14 cellular contexts compared by ENCODE assay signal in the genomic region with DNA sequence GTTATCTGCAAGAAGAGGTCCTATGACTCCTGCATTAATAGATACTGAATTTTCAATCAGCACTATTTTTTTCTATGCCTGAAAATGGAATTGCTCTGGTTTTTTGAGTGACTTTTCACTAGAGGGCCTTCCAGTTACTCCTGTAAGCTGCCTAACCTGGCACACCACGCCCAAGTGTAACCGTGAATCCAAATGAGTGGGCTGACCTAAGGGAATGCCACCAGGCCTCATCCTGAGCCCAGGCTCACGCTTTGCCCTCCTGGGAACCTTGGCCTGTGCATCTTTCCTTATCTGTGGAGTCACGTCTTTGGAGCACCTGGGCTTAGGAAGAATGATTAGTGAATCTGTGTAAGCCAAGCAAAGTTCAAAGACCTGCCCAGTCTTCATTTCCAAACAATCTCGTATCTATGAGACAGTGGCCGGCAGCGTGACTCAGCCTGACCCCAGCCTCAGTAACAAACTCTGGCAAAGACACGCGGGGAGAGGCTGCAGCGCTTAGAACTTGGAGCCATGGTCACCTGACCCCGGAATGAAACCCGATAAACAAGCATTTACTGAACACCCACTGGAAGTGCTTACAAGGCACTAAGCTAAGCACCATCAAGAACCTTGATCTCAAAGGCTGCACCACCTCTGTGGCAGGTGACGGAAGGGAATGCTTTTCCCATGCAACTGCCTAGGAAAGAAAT. TPM values are rescaled to one million over a fixed set of nuclear protein-coding genes. Genes with fewer than 3 reads are reported as not detected.
DNase-seq lines count a peak whose midpoint lies in the region; ATAC-seq, FAIRE-seq and TF ChIP-seq lines count a peak whose summit lies in the region.
"Not testable (repeated sequence)": the region's sequence is repeated elsewhere in the genome, so short reads cannot be mapped to it uniquely, and the experiment has no call there.
"Had no signal": no experiment of that assay in that cellular context is flagged by ENCODE, and none has a peak within 500 bp of the region (broad histone marks: within the 10 kb centered on the region; RNA-seq: fewer than 3 reads in every experiment).

No MANE protein-coding gene starts in this region.

- not testable (repeated sequence) for H3K9ac ChIP-seq in K562 (ENCODE audit: insufficient read depth in 1 of 2, low read depth in 2 of 2, low read length in 2 of 2); endothelial cell of umbilical vein (replicated peaks; ENCODE audit: extremely low read depth, insufficient read depth, low read length); kidney (ENCODE audit: low read length in 2 of 2); HepG2 (ENCODE audit: insufficient read depth, low read depth, low read length); parathyroid adenoma

- intact Hi-C loops in K562 (cut with micrococcal nuclease); HepG2 (cut with micrococcal nuclease; ENCODE audit: unreplicated experiment): not testable (repeated sequence)
- intact Hi-C loops in endothelial cell of umbilical vein (cut with micrococcal nuclease) (loop anchor here (1.0 kb wide), 1 partner anchor 76 kb away; no protein-coding TSS in a partner anchor), kidney (cut with DNase I) (loop anchor here (10.0 kb wide), 1 partner anchor 69 kb away; no protein-coding TSS in a partner anchor)

- 3% methylated on average over 7 of the region's 13 CpGs for WGBS in K562 (ENCODE audit: insufficient coverage, low coverage, missing lambda C conversion rate)
- 0% methylated on average over 7 of the region's 13 CpGs for WGBS in HepG2 (ENCODE audit: low lambda C conversion rate)

- not testable (repeated sequence) for ATAC-seq in K562
- ATAC-seq in HepG2: peak; percentile 80

- not testable (repeated sequence) for H3K9me3 ChIP-seq in K562 (replicated peaks; ENCODE audit: control insufficient read depth, insufficient read depth, low read depth, low read length); endothelial cell of umbilical vein (replicated peaks; ENCODE audit: control insufficient read depth, insufficient read depth, low read length); kidney (ENCODE audit: control insufficient read depth in 1 of 2, low read length in 2 of 2); HepG2 (ENCODE audit: low read length); parathyroid adenoma (ENCODE audit: control insufficient read depth, low read length)

- not testable (repeated sequence) for H3K4me3 ChIP-seq in K562; endothelial cell of umbilical vein (replicated peaks in 1 of 3; ENCODE audit: insufficient read depth in 1 of 3, low read depth in 1 of 3, low read length in 3 of 3); kidney (ENCODE audit: low read length in 2 of 2); parathyroid adenoma (ENCODE audit: low read depth, low read length)
- peak overlapping the region in 1 of 3 experiments; percentile 16; a peak in 1 of 6 replicates for H3K4me3 ChIP-seq in HepG2 (replicated peaks in 1 of 3; ENCODE audit: insufficient read depth in 1 of 3, low read depth in 2 of 3, low read length in 3 of 3)

- DNase-seq in GM12892 (ENCODE audit: insufficient read length); K562 (ENCODE audit: extremely low read depth in 1 of 4, low spot score in 3 of 4); endothelial cell of umbilical vein (ENCODE audit: low read depth, low spot score); HepG2 (ENCODE audit: low spot score): not testable (repeated sequence)
- DNase-seq in kidney: peak; percentile 10

- CTCF ChIA-PET in K562 (lab: Yijun Ruan, JAX; ENCODE audit: low intra/inter-chr PET ratio) (interaction anchor here (0.7 kb wide), 1 partner anchor 134 kb away, joined by 3 read pairs; no protein-coding TSS in a partner anchor), endothelial cell of umbilical vein (lab: Charles Lee) (interaction anchor here (0.9 to 2.3 kb wide), 5 partner anchors 10 to 108 kb away, joined by 3 to 41 read pairs (median 19); no protein-coding TSS in a partner anchor)
- CTCF ChIA-PET in HepG2 (lab: Yijun Ruan, JAX; ENCODE audit: low intra/inter-chr PET ratio, low total read pairs): not testable (repeated sequence)

- H3K27ac ChIP-seq in K562 (ENCODE audit: extremely low read depth, low read depth, low read length); endothelial cell of umbilical vein (ENCODE audit: insufficient read depth, low read depth, low read length); kidney (ENCODE audit: low read depth in 2 of 2, low read length in 2 of 2); parathyroid adenoma: not testable (repeated sequence)
- H3K27ac ChIP-seq in HepG2 (ENCODE audit: extremely low read length, insufficient read depth, low read length): peak overlapping the region; percentile 46

- POLR2A ChIA-PET in K562 (lab: Yijun Ruan, JAX): interaction anchor here (1.1 kb wide), 1 partner anchor 135 kb away, joined by 4 read pairs; no protein-coding TSS in a partner anchor
- POLR2A ChIA-PET in endothelial cell of umbilical vein (lab: Charles Lee); HepG2 (lab: Yijun Ruan, JAX): not testable (repeated sequence)

- H3K4me2 ChIP-seq in K562 (ENCODE audit: insufficient read depth, low read length); endothelial cell of umbilical vein (ENCODE audit: insufficient read depth, low read length); parathyroid adenoma (ENCODE audit: low read length): not testable (repeated sequence)
- peak overlapping the region; percentile 67 for H3K4me2 ChIP-seq in HepG2 (ENCODE audit: low read depth, low read length)

- H3K27me3 ChIP-seq in K562 (ENCODE audit: control insufficient read depth in 2 of 2, insufficient read depth in 2 of 2, low read length in 2 of 2): peaks cover 7 to 13% of the 10 kb centered on the region in 2 experiments; a peak in 4 of 5 replicates
- not testable (repeated sequence) for H3K27me3 ChIP-seq in endothelial cell of umbilical vein (ENCODE audit: control insufficient read depth in 2 of 2, insufficient read depth in 2 of 2, low read length in 2 of 2); HepG2 (ENCODE audit: control insufficient read depth in 1 of 2, insufficient read depth in 2 of 2, low read length in 2 of 2); parathyroid adenoma (ENCODE audit: control insufficient read depth, insufficient read depth, low read length)

- H2AFZ ChIP-seq in K562 (ENCODE audit: low read depth, low read length); endothelial cell of umbilical vein (ENCODE audit: low read depth, low read length); HepG2 (ENCODE audit: low read length): not testable (repeated sequence)
- H2AFZ ChIP-seq in parathyroid adenoma: peak overlapping the region; percentile 56

- not testable (repeated sequence) for H3K36me3 ChIP-seq in K562 (ENCODE audit: control insufficient read depth, insufficient read depth, low read length); endothelial cell of umbilical vein (ENCODE audit: control insufficient read depth in 2 of 2, extremely low read depth in 1 of 2, insufficient read depth in 2 of 2, low read length in 2 of 2); kidney (ENCODE audit: control insufficient read depth in 1 of 2, insufficient read depth in 2 of 2, low read length in 2 of 2); HepG2 (replicated peaks in 1 of 2; ENCODE audit: control insufficient read depth in 1 of 2, insufficient read depth in 2 of 2, low read length in 2 of 2); parathyroid adenoma (ENCODE audit: control insufficient read depth, insufficient read depth, low read length)

- not testable (repeated sequence) for H3K9me1 ChIP-seq in K562 (ENCODE audit: control insufficient read depth, insufficient read depth, low read length); endothelial cell of umbilical vein (replicated peaks; ENCODE audit: control insufficient read depth, extremely low read depth, insufficient read depth, low read length)

- not testable (repeated sequence) for BruUV-seq in K562 (replicated peaks; lab: Mats Ljungman, UMichigan); endothelial cell of umbilical vein (replicated peaks; lab: Mats Ljungman, UMichigan); HepG2 (replicated peaks; lab: Mats Ljungman, UMichigan)

- not testable (repeated sequence) for TF ChIP-seq CTCF in K562 (IDR thresholded peaks at IDR 0.05 in 2 of 3, conservative IDR thresholded peaks at IDR 0.05 in 1 of 3; ENCODE audit: insufficient read depth in 2 of 3, low read depth in 1 of 3, low read length in 3 of 3); endothelial cell of umbilical vein (IDR thresholded peaks at IDR 0.05; ENCODE audit: extremely low read depth in 1 of 2, insufficient read depth in 1 of 2, low read depth in 1 of 2, low read length in 2 of 2); kidney (IDR thresholded peaks at IDR 0.05; ENCODE audit: borderline replicate concordance, extremely low read depth, insufficient read depth); HepG2 (CRISPR knock-in tag; IDR thresholded peaks at IDR 0.05); parathyroid adenoma (IDR thresholded peaks at IDR 0.05)

- H4K20me1 ChIP-seq in K562 (replicated peaks; ENCODE audit: control insufficient read depth, insufficient read depth, low read length); endothelial cell of umbilical vein (replicated peaks; ENCODE audit: control insufficient read depth, extremely low read depth, insufficient read depth, low read length); HepG2 (ENCODE audit: insufficient read depth, low read length): not testable (repeated sequence)

- H3K79me2 ChIP-seq in K562 (ENCODE audit: control insufficient read depth, insufficient read depth, low read length); endothelial cell of umbilical vein (ENCODE audit: control insufficient read depth, insufficient read depth, low read length); HepG2 (ENCODE audit: insufficient read depth, low read length); parathyroid adenoma: not testable (repeated sequence)

- not testable (repeated sequence) for TF ChIP-seq RAD21 in K562 (CRISPR knock-in tag; conservative IDR thresholded peaks at IDR 0.05 in 1 of 2, IDR thresholded peaks at IDR 0.05 in 1 of 2); HepG2 (CRISPR knock-in tag; IDR thresholded peaks at IDR 0.05)

- in situ Hi-C loops in K562 (cut with MboI); HepG2 (cut with HindIII; ENCODE audit: extremely low pct_ligation_motif_present, low pct_unique_long_range_greater_than_20kb): not testable (repeated sequence)

- not testable (repeated sequence) for TF ChIP-seq POLR2A in GM12892 (IDR thresholded peaks at IDR 0.05; ENCODE audit: low read depth, low read length); K562 (conservative IDR thresholded peaks at IDR 0.05); endothelial cell of umbilical vein (IDR thresholded peaks at IDR 0.05; ENCODE audit: low read depth, low read length); HepG2 (IDR thresholded peaks at IDR 0.05; ENCODE audit: insufficient read depth in 1 of 2, low read depth in 2 of 2, low read length in 2 of 2)

- dilution Hi-C loops in endothelial cell of umbilical vein (cut with MboI; ENCODE audit: extremely low pct_ligation_motif_present, low sequenced_read_pairs): not testable (repeated sequence)

- not testable (repeated sequence) for H3K4me1 ChIP-seq in K562 (replicated peaks in 1 of 2; ENCODE audit: control insufficient read depth in 2 of 2, insufficient read depth in 2 of 2, low read length in 2 of 2); endothelial cell of umbilical vein (ENCODE audit: control insufficient read depth, extremely low read depth, insufficient read depth, low read length); kidney (ENCODE audit: control insufficient read depth in 1 of 2, insufficient read depth in 1 of 2, low read depth in 1 of 2, low read length in 2 of 2); parathyroid adenoma
- H3K4me1 ChIP-seq in HepG2 (ENCODE audit: insufficient read depth, low read length): peaks cover 47% of the 10 kb centered on the region

- FAIRE-seq in GM12892 (lab: Jason Lieb, UNC) (peak; percentile 75), K562 (lab: Jason Lieb, UNC) (peak; percentile 15), endothelial cell of umbilical vein (lab: Jason Lieb, UNC) (peak; percentile 31), HepG2 (lab: Jason Lieb, UNC) (peak; percentile 54)
- FAIRE-seq in kidney (lab: Jason Lieb, UNC): not testable (repeated sequence)

- not testable (repeated sequence) for TF ChIP-seq EP300 in K562 (IDR thresholded peaks at IDR 0.05; ENCODE audit: low read length); HepG2 (IDR thresholded peaks at IDR 0.05; ENCODE audit: low read depth in 2 of 2, low read length in 2 of 2); HepG2 (CRISPR knock-in tag; IDR thresholded peaks at IDR 0.05; ENCODE audit: borderline replicate concordance)

RNA-seq across cellular contexts. Expression of gene SLC2A7, which starts 32.1 kb away (rescaled TPM):
- polyA plus RNA-seq in GM12892 (2012; ENCODE audit: missing spikeins): not detected
- not detected in 2 replicates for total RNA-seq in K562 (2011; cell fraction: chromatin; rRNA removed; ENCODE audit: low replicate concordance)
- total RNA-seq in K562 (2011; cell fraction: nucleolus; rRNA removed): not detected in 2 replicates
- not detected in 2 replicates for total RNA-seq in K562 (2011; cell fraction: nucleoplasm; rRNA removed)
- total RNA-seq in K562 (2014; rRNA removed): not detected in 2 replicates
- not detected in 2 replicates for total RNA-seq in K562 (2014; rRNA removed; fragmentation: Illumina TruSeq; extraction: Trizol)
- total RNA-seq in K562 (2015; rRNA removed; fragmentation: Illumina TruSeq; extraction: Trizol): not detected in 2 replicates
- not detected in 2 replicates for total RNA-seq in K562 (2021)
- polyA plus RNA-seq in K562 (2011; rRNA removed): not detected in 2 replicates
- polyA plus RNA-seq in K562 (2011; cell fraction: cytosol; rRNA removed): not detected in 2 replicates
- polyA plus RNA-seq in K562 (2011; cell fraction: nucleus; rRNA removed): not detected in 2 replicates
- polyA plus RNA-seq in K562 (2012): not detected in 2 replicates
- not detected in 2 replicates for polyA plus RNA-seq in K562 (2014; fragmentation: Illumina TruSeq; extraction: Trizol)
- polyA plus RNA-seq in K562 (2014; fragmentation: Nextera tagmentation; extraction: Ambion mirVana): not detected
- polyA plus RNA-seq in K562 (2014; rRNA removed): not detected in 2 replicates
- not detected in 2 replicates for polyA minus RNA-seq in K562 (2011; rRNA and poly(A)+ RNA removed)
- polyA minus RNA-seq in K562 (2011; cell fraction: cytosol; rRNA and poly(A)+ RNA removed): not detected in 2 replicates
- not detected in 2 replicates for polyA minus RNA-seq in K562 (2011; cell fraction: nucleus; rRNA and poly(A)+ RNA removed)
- not detected in 2 replicates for total RNA-seq in endothelial cell of umbilical vein
- not detected in 2 replicates for polyA plus RNA-seq in endothelial cell of umbilical vein
- not detected in 2 replicates for polyA plus RNA-seq in endothelial cell of umbilical vein (2011; cell fraction: cytosol; rRNA removed)
- not detected in 2 replicates for polyA plus RNA-seq in endothelial cell of umbilical vein (2011; cell fraction: nucleus; rRNA removed)
- not detected in 2 replicates for polyA plus RNA-seq in endothelial cell of umbilical vein (2012)
- polyA minus RNA-seq in endothelial cell of umbilical vein: not detected in 2 replicates
- polyA minus RNA-seq in endothelial cell of umbilical vein (2011; cell fraction: cytosol; rRNA and poly(A)+ RNA removed): not detected
- polyA minus RNA-seq in endothelial cell of umbilical vein (2011; cell fraction: nucleus; rRNA and poly(A)+ RNA removed): not detected in 2 replicates
- total RNA-seq in kidney: not detected
- not detected for polyA plus RNA-seq in kidney (ENCODE audit: insufficient read depth, low read depth, low replicate concordance)
- total RNA-seq in HepG2 (2016; rRNA removed; fragmentation: Illumina TruSeq; extraction: Trizol): not detected in 2 replicates
- not detected in 2 replicates for total RNA-seq in HepG2 (2016; cell fraction: cytosol; rRNA removed; fragmentation: Illumina TruSeq; extraction: Trizol; ENCODE audit: low read depth)
- not detected in 2 replicates for total RNA-seq in HepG2 (2016; cell fraction: insoluble cytoplasmic fraction; rRNA removed; fragmentation: Illumina TruSeq; extraction: Trizol)
- not detected in 2 replicates for total RNA-seq in HepG2 (2016; cell fraction: membrane; rRNA removed; fragmentation: Illumina TruSeq; extraction: Trizol)
- not detected in 2 replicates for total RNA-seq in HepG2 (2016; cell fraction: nucleus; rRNA removed; fragmentation: Illumina TruSeq; extraction: Trizol)
- polyA plus RNA-seq in HepG2 (2011; rRNA removed): not detected in 2 replicates
- not detected in 2 replicates for polyA plus RNA-seq in HepG2 (2011; cell fraction: cytosol; rRNA removed)
- polyA plus RNA-seq in HepG2 (2011; cell fraction: nucleus; rRNA removed): not detected in 2 replicates
- polyA plus RNA-seq in HepG2 (2012): not detected in 2 replicates
- not detected in 2 replicates for polyA plus RNA-seq in HepG2 (2016; cell fraction: cytosol; fragmentation: Illumina TruSeq; extraction: Trizol; ENCODE audit: low read depth)
- polyA plus RNA-seq in HepG2 (2016; cell fraction: insoluble cytoplasmic fraction; fragmentation: Illumina TruSeq; extraction: Trizol; ENCODE audit: low read depth): not detected in 2 replicates
- not detected in 2 replicates for polyA plus RNA-seq in HepG2 (2016; cell fraction: membrane; fragmentation: Illumina TruSeq; extraction: Trizol; ENCODE audit: low read depth)
- not detected in 2 replicates for polyA plus RNA-seq in HepG2 (2016; cell fraction: nucleus; fragmentation: Illumina TruSeq; extraction: Trizol; ENCODE audit: insufficient read depth, low read depth)
- not detected in 2 replicates for polyA minus RNA-seq in HepG2 (2011; rRNA and poly(A)+ RNA removed; ENCODE audit: low replicate concordance)
- polyA minus RNA-seq in HepG2 (2011; cell fraction: cytosol; rRNA and poly(A)+ RNA removed): not detected in 2 replicates
- polyA minus RNA-seq in HepG2 (2011; cell fraction: nucleus; rRNA and poly(A)+ RNA removed): not detected in 2 replicates
- total RNA-seq: Calu3; CD4-positive, alpha-beta T cell; CD8-positive, alpha-beta memory T cell; Daoy; G401; HFFc6 had no signal
- polyA plus RNA-seq: A549; CD14-positive monocyte; CD8-positive, alpha-beta memory T cell had no signal

RNA-seq across cellular contexts. Expression of gene CA6, which starts 48.5 kb away (rescaled TPM):
- not detected for polyA plus RNA-seq in GM12892 (2012; ENCODE audit: missing spikeins)
- not detected in 2 replicates for total RNA-seq in K562 (2011; cell fraction: chromatin; rRNA removed; ENCODE audit: low replicate concordance)
- not detected in 2 replicates for total RNA-seq in K562 (2011; cell fraction: nucleolus; rRNA removed)
- total RNA-seq in K562 (2011; cell fraction: nucleoplasm; rRNA removed): not detected in 2 replicates
- total RNA-seq in K562 (2014; rRNA removed) (not detected in 2 replicates), K562 (2014; rRNA removed; fragmentation: Illumina TruSeq; extraction: Trizol) (not detected in 2 replicates), K562 (2015; rRNA removed; fragmentation: Illumina TruSeq; extraction: Trizol) (not detected in 2 replicates), K562 (2021) (not detected in 2 replicates), endothelial cell of umbilical vein (not detected in 2 replicates), kidney (not detected), HepG2 (2016; rRNA removed; fragmentation: Illumina TruSeq; extraction: Trizol) (not detected in 2 replicates)
- polyA plus RNA-seq in K562 (2011; rRNA removed) (not detected in 2 replicates), K562 (2014; fragmentation: Illumina TruSeq; extraction: Trizol) (not detected in 2 replicates), K562 (2014; fragmentation: Nextera tagmentation; extraction: Ambion mirVana) (not detected), K562 (2014; rRNA removed) (not detected in 2 replicates), endothelial cell of umbilical vein (not detected in 2 replicates), kidney (ENCODE audit: insufficient read depth, low read depth, low replicate concordance) (not detected), HepG2 (2011; rRNA removed) (not detected in 2 replicates)
- polyA plus RNA-seq in K562 (2011; cell fraction: cytosol; rRNA removed): not detected in 2 replicates
- not detected in 2 replicates for polyA plus RNA-seq in K562 (2011; cell fraction: nucleus; rRNA removed)
- not detected in 2 replicates for polyA plus RNA-seq in K562 (2012)
- not detected in 2 replicates for polyA minus RNA-seq in K562 (2011; rRNA and poly(A)+ RNA removed)
- polyA minus RNA-seq in K562 (2011; cell fraction: cytosol; rRNA and poly(A)+ RNA removed): not detected in 2 replicates
- polyA minus RNA-seq in K562 (2011; cell fraction: nucleus; rRNA and poly(A)+ RNA removed): not detected in 2 replicates
- not detected in 2 replicates for polyA plus RNA-seq in endothelial cell of umbilical vein (2011; cell fraction: cytosol; rRNA removed)
- not detected in 2 replicates for polyA plus RNA-seq in endothelial cell of umbilical vein (2011; cell fraction: nucleus; rRNA removed)
- not detected in 2 replicates for polyA plus RNA-seq in endothelial cell of umbilical vein (2012)
- not detected in 2 replicates for polyA minus RNA-seq in endothelial cell of umbilical vein
- not detected for polyA minus RNA-seq in endothelial cell of umbilical vein (2011; cell fraction: cytosol; rRNA and poly(A)+ RNA removed)
- not detected in 2 replicates for polyA minus RNA-seq in endothelial cell of umbilical vein (2011; cell fraction: nucleus; rRNA and poly(A)+ RNA removed)
- total RNA-seq in HepG2 (2016; cell fraction: cytosol; rRNA removed; fragmentation: Illumina TruSeq; extraction: Trizol; ENCODE audit: low read depth): not detected in 2 replicates
- total RNA-seq in HepG2 (2016; cell fraction: insoluble cytoplasmic fraction; rRNA removed; fragmentation: Illumina TruSeq; extraction: Trizol): not detected in 2 replicates
- not detected in 2 replicates for total RNA-seq in HepG2 (2016; cell fraction: membrane; rRNA removed; fragmentation: Illumina TruSeq; extraction: Trizol)
- total RNA-seq in HepG2 (2016; cell fraction: nucleus; rRNA removed; fragmentation: Illumina TruSeq; extraction: Trizol): not detected in 2 replicates
- not detected in 2 replicates for polyA plus RNA-seq in HepG2 (2011; cell fraction: cytosol; rRNA removed)
- not detected in 2 replicates for polyA plus RNA-seq in HepG2 (2011; cell fraction: nucleus; rRNA removed)
- not detected in 2 replicates for polyA plus RNA-seq in HepG2 (2012)
- polyA plus RNA-seq in HepG2 (2016; cell fraction: cytosol; fragmentation: Illumina TruSeq; extraction: Trizol; ENCODE audit: low read depth): not detected in 2 replicates
- polyA plus RNA-seq in HepG2 (2016; cell fraction: insoluble cytoplasmic fraction; fragmentation: Illumina TruSeq; extraction: Trizol; ENCODE audit: low read depth): not detected in 2 replicates
- not detected in 2 replicates for polyA plus RNA-seq in HepG2 (2016; cell fraction: membrane; fragmentation: Illumina TruSeq; extraction: Trizol; ENCODE audit: low read depth)
- polyA plus RNA-seq in HepG2 (2016; cell fraction: nucleus; fragmentation: Illumina TruSeq; extraction: Trizol; ENCODE audit: insufficient read depth, low read depth): not detected in 2 replicates
- polyA minus RNA-seq in HepG2 (2011; rRNA and poly(A)+ RNA removed; ENCODE audit: low replicate concordance): not detected in 2 replicates
- not detected in 2 replicates for polyA minus RNA-seq in HepG2 (2011; cell fraction: cytosol; rRNA and poly(A)+ RNA removed)
- not detected in 2 replicates for polyA minus RNA-seq in HepG2 (2011; cell fraction: nucleus; rRNA and poly(A)+ RNA removed)
- total RNA-seq: Calu3, Daoy, G401, HFFc6 had no signal
- polyA plus RNA-seq: A549, CD14-positive monocyte had no signal
